In the genomic region with DNA sequence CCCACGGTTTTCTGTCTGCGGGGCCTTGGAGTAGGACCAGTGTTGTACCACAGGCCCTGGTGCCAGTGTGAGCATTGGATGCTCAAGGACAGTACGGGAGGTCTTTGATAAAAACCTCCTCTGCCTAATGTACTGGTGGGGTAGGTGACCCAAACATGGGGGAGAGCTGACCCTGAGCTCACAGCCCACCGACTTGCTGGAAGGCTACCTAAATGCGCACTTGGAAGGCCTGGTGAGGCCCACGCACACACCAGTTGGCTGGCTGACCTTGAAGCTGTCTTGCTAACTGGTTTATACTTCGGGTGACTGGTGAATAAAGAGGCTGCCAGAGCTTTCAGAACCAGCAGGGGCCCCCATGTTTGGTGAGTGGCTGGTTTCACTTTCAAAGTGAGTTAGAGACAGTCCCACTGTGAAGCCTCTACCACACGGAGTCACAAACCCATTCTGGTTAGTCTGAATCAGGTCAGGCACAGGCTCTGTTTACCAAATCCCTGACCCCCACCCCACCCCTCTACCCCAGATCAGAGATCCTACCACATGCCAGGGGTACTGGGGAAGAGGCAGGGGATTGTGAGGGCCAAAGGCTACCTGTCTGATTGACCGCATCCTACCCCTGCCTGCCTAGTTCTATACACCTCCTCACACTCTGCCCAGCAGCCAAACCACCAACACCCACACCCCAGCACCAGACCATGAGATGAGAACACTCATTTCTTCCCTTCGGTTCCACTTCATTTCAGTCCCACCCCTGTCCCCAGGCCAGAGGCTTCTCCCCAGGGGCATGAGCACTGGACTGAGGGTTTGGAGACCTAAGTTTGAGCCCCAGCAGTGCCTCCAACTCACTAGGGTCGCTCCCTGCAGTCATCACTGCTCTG, we compare ENCODE assay signal across 7 cellular contexts.
DNase-seq lines count a peak whose midpoint lies in the region; ATAC-seq and TF ChIP-seq lines count a peak whose summit lies in the region.

No MANE protein-coding gene starts in this region.

- peaks cover 0 to 48% of the 10 kb centered on the region in 2 donors for H3K27me3 ChIP-seq in tibial artery

- TF ChIP-seq CTCF in tibial artery (IDR thresholded peaks at IDR 0.05) = no peak

- DNase-seq in activated T-helper 1 cell treated with anti-CD3 and anti-CD28 coated beads, Interleukin-2, amount 50 U/mL, for 16 hours (ENCODE audit: low read depth in 1 of 2, low spot score in 1 of 2) = peak; percentile 38 to 59
- DNase-seq in stimulated activated CD4-positive, alpha-beta T cell treated with anti-CD3 and anti-CD28 coated beads, Interleukin-4, amount 100 ng/mL, for 24 hours = peak; percentile 85
- DNase-seq in tibial artery (no peak), amniotic stem cell (lab: John Stamatoyannopoulos, UW) (no peak)

- no peaks in the 10 kb centered on the region for H3K36me3 ChIP-seq in tibial artery

- H3K27ac ChIP-seq in tibial artery = no peak overlapping the region

- ATAC-seq in GM19455 (IDR thresholded peaks at IDR 0.05; ENCODE audit: unreplicated experiment) (peak; percentile 44), HG03521 (IDR thresholded peaks at IDR 0.05; ENCODE audit: unreplicated experiment) (peak; percentile 41), GM19467 (IDR thresholded peaks at IDR 0.05; ENCODE audit: unreplicated experiment) (no peak)

- peaks cover 0 to 7% (median 3%) of the 10 kb centered on the region in 4 donors for H3K4me1 ChIP-seq in tibial artery

- H3K4me3 ChIP-seq in tibial artery = no peak overlapping the region

- intact Hi-C loops in tibial artery (cut with DNase I; ENCODE audit: low total_unique reads) = no loop called here

- H3K9me3 ChIP-seq in tibial artery = no peaks in the 10 kb centered on the region

Comparison
In these comparisons a context has a peak if more than half of its experiments do, and no peak if none do; other contexts are left out.
1. DNase-seq: peak in activated T-helper 1 cell treated with anti-CD3 and anti-CD28 coated beads, Interleukin-2, amount 50 U/mL, for 16 hours (2 of 2) and stimulated activated CD4-positive, alpha-beta T cell treated with anti-CD3 and anti-CD28 coated beads, Interleukin-4, amount 100 ng/mL, for 24 hours (single experiment); none in tibial artery (0 of 2) and amniotic stem cell (single experiment).